Comparison of ENCODE assay signal across 1 cellular context in the genomic region with DNA sequence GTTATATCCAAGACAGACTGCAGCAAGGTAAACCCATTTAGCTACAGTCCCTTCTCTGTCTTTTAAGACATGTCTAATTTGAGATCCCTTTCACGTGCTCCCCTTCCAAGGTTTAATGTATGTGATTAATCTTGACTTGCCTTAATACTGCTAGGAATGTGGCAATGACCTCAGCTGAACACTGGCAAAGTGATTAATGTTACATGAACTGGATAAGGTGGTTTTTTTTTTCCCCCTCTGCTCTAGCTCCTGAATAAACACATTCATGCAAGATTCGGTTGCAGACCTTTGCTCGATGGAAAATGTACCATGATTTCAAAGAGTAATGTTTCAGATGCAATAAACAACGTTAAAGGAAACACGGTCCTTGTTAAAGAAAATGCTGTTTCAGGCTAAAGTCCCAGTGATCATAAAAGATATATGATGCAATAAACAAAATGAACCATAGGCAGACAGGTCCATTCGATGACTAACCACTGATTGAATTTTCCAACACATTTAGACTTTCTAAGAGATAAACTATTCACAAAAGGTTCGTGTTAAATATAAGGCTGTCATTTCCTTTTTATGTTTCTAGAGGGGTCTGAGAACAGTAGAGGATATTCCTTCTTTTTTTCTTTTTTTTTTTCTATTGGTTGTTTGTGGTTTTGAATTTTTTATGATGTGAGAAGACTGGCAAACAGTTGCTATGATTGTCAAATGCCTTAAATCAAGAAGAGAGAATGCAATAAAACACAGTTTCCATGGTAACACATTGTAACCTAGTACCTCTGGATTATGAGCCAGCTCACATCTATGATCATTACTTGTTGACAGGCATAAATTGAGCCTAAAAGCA.
TF ChIP-seq lines count a peak whose summit lies in the region.

No MANE protein-coding gene starts in this region.

TF ChIP-seq in HEK293, 187 proteins besides CTCF, POLR2A, EP300 and RAD21 (continued from another document and continues in another):
- TF ChIP-seq, protein P1, sequence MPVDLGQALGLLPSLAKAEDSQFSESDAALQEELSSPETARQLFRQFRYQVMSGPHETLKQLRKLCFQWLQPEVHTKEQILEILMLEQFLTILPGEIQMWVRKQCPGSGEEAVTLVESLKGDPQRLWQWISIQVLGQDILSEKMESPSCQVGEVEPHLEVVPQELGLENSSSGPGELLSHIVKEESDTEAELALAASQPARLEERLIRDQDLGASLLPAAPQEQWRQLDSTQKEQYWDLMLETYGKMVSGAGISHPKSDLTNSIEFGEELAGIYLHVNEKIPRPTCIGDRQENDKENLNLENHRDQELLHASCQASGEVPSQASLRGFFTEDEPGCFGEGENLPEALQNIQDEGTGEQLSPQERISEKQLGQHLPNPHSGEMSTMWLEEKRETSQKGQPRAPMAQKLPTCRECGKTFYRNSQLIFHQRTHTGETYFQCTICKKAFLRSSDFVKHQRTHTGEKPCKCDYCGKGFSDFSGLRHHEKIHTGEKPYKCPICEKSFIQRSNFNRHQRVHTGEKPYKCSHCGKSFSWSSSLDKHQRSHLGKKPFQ (tag by site-specific recombination; IDR thresholded peaks at IDR 0.05), result 0 out of 2 replicates have a peak, but pooled peaks have one; percentile 7
- peak; percentile 86 for TF ChIP-seq ZEB2 (tag by site-specific recombination; IDR thresholded peaks at IDR 0.05)
- TF ChIP-seq ZBTB1 (tag by site-specific recombination; IDR thresholded peaks at IDR 0.05), result peak; percentile 58; the same call in 1 of the 2 replicates
- TF ChIP-seq, protein P2, sequence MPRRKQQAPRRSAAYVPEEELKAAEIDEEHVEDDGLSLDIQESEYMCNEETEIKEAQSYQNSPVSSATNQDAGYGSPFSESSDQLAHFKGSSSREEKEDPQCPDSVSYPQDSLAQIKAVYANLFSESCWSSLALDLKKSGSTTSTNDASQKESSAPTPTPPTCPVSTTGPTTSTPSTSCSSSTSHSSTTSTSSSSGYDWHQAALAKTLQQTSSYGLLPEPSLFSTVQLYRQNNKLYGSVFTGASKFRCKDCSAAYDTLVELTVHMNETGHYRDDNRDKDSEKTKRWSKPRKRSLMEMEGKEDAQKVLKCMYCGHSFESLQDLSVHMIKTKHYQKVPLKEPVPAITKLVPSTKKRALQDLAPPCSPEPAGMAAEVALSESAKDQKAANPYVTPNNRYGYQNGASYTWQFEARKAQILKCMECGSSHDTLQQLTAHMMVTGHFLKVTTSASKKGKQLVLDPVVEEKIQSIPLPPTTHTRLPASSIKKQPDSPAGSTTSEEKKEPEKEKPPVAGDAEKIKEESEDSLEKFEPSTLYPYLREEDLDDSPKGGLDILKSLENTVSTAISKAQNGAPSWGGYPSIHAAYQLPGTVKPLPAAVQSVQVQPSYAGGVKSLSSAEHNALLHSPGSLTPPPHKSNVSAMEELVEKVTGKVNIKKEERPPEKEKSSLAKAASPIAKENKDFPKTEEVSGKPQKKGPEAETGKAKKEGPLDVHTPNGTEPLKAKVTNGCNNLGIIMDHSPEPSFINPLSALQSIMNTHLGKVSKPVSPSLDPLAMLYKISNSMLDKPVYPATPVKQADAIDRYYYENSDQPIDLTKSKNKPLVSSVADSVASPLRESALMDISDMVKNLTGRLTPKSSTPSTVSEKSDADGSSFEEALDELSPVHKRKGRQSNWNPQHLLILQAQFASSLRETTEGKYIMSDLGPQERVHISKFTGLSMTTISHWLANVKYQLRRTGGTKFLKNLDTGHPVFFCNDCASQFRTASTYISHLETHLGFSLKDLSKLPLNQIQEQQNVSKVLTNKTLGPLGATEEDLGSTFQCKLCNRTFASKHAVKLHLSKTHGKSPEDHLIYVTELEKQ (tag by site-specific recombination; IDR thresholded peaks at IDR 0.05; ENCODE audit: borderline replicate concordance), result peak; percentile 54
- peak; percentile 49; the same call in 1 of the 2 replicates for TF ChIP-seq ZNF664 (tag by site-specific recombination; IDR thresholded peaks at IDR 0.05)
- TF ChIP-seq ZNF37A (tag by site-specific recombination; IDR thresholded peaks at IDR 0.05), result no peak
- no peak for TF ChIP-seq ZNF148 (tag by site-specific recombination; IDR thresholded peaks at IDR 0.05; ENCODE audit: borderline replicate concordance)
- TF ChIP-seq ZNF660 (tag by site-specific recombination; IDR thresholded peaks at IDR 0.05), result no peak
- peak; percentile 86; the same call in 1 of the 2 replicates for TF ChIP-seq IKZF3 (tag by site-specific recombination; IDR thresholded peaks at IDR 0.05)
- TF ChIP-seq ZSCAN16 (tag by site-specific recombination; IDR thresholded peaks at IDR 0.05), result no peak
- TF ChIP-seq ZNF394 (tag by site-specific recombination; IDR thresholded peaks at IDR 0.05; ENCODE audit: borderline replicate concordance), result no peak; the same call in 1 of the 2 replicates
- peak; percentile 90 for TF ChIP-seq ZBTB48 (tag by site-specific recombination; IDR thresholded peaks at IDR 0.05)
- no peak for TF ChIP-seq ZNF169 (tag by site-specific recombination; IDR thresholded peaks at IDR 0.05)
- TF ChIP-seq, protein P3, sequence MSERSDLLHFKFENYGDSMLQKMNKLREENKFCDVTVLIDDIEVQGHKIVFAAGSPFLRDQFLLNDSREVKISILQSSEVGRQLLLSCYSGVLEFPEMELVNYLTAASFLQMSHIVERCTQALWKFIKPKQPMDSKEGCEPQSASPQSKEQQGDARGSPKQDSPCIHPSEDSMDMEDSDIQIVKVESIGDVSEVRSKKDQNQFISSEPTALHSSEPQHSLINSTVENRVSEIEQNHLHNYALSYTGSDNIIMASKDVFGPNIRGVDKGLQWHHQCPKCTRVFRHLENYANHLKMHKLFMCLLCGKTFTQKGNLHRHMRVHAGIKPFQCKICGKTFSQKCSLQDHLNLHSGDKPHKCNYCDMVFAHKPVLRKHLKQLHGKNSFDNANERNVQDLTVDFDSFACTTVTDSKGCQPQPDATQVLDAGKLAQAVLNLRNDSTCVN (tag by site-specific recombination; optimal IDR thresholded peaks at IDR 0.05), result no peak
- peak; percentile 85 for TF ChIP-seq KLF10 (tag by site-specific recombination; IDR thresholded peaks at IDR 0.05)
- no peak; the same call in 1 of the 2 replicates for TF ChIP-seq ZNF341 (tag by site-specific recombination; IDR thresholded peaks at IDR 0.05; ENCODE audit: low read depth)
- TF ChIP-seq, protein P4, sequence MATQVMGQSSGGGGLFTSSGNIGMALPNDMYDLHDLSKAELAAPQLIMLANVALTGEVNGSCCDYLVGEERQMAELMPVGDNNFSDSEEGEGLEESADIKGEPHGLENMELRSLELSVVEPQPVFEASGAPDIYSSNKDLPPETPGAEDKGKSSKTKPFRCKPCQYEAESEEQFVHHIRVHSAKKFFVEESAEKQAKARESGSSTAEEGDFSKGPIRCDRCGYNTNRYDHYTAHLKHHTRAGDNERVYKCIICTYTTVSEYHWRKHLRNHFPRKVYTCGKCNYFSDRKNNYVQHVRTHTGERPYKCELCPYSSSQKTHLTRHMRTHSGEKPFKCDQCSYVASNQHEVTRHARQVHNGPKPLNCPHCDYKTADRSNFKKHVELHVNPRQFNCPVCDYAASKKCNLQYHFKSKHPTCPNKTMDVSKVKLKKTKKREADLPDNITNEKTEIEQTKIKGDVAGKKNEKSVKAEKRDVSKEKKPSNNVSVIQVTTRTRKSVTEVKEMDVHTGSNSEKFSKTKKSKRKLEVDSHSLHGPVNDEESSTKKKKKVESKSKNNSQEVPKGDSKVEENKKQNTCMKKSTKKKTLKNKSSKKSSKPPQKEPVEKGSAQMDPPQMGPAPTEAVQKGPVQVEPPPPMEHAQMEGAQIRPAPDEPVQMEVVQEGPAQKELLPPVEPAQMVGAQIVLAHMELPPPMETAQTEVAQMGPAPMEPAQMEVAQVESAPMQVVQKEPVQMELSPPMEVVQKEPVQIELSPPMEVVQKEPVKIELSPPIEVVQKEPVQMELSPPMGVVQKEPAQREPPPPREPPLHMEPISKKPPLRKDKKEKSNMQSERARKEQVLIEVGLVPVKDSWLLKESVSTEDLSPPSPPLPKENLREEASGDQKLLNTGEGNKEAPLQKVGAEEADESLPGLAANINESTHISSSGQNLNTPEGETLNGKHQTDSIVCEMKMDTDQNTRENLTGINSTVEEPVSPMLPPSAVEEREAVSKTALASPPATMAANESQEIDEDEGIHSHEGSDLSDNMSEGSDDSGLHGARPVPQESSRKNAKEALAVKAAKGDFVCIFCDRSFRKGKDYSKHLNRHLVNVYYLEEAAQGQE (tag by site-specific recombination; IDR thresholded peaks at IDR 0.05), result 0 out of 2 replicates have a peak, but pooled peaks have one; percentile 10
- TF ChIP-seq ZNF629 (tag by site-specific recombination; IDR thresholded peaks at IDR 0.05), result peak; percentile 90
- TF ChIP-seq, protein P5, sequence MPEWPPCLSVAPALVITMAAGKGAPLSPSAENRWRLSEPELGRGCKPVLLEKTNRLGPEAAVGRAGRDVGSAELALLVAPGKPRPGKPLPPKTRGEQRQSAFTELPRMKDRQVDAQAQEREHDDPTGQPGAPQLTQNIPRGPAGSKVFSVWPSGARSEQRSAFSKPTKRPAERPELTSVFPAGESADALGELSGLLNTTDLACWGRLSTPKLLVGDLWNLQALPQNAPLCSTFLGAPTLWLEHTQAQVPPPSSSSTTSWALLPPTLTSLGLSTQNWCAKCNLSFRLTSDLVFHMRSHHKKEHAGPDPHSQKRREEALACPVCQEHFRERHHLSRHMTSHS (tag by site-specific recombination; IDR thresholded peaks at IDR 0.05), result no peak
- TF ChIP-seq ZNF280C (tag by site-specific recombination; IDR thresholded peaks at IDR 0.05), result no peak
- TF ChIP-seq ZXDB (tag by site-specific recombination; IDR thresholded peaks at IDR 0.05), result peak; percentile 85
- no peak for TF ChIP-seq ZNF830 (tag by site-specific recombination; IDR thresholded peaks at IDR 0.05; ENCODE audit: low read depth)
- no peak for TF ChIP-seq ZNF777 (tag by site-specific recombination; IDR thresholded peaks at IDR 0.05; ENCODE audit: borderline replicate concordance)
- no peak for TF ChIP-seq ZNF555 (tag by site-specific recombination; conservative IDR thresholded peaks at IDR 0.05)
- no peak for TF ChIP-seq GLIS1 (tag by site-specific recombination; IDR thresholded peaks at IDR 0.05)
- TF ChIP-seq ZNF677 (tag by site-specific recombination; IDR thresholded peaks at IDR 0.05), result no peak
- TF ChIP-seq GLI4 (tag by site-specific recombination; IDR thresholded peaks at IDR 0.05), result no peak; the same call in 1 of the 2 replicates
- TF ChIP-seq SCRT1 (tag by site-specific recombination; IDR thresholded peaks at IDR 0.05; ENCODE audit: borderline replicate concordance), result peak; percentile 69; the same call in 1 of the 2 replicates
- no peak for TF ChIP-seq ZNF223 (tag by site-specific recombination; IDR thresholded peaks at IDR 0.05)
- TF ChIP-seq REPIN1 (tag by site-specific recombination; IDR thresholded peaks at IDR 0.05; ENCODE audit: low read depth), result no peak; the same call in 1 of the 2 replicates
- no peak for TF ChIP-seq ZNF473 (tag by site-specific recombination; IDR thresholded peaks at IDR 0.05)
- no peak for TF ChIP-seq ZNF26 (tag by site-specific recombination; IDR thresholded peaks at IDR 0.05)
- TF ChIP-seq ZSCAN18 (tag by site-specific recombination; IDR thresholded peaks at IDR 0.05), result no peak
- no peak for TF ChIP-seq ZNF354C (tag by site-specific recombination; IDR thresholded peaks at IDR 0.05; ENCODE audit: borderline replicate concordance, low read depth)
